Comparison of ENCODE assay signal across 30 cellular contexts in the genomic region with DNA sequence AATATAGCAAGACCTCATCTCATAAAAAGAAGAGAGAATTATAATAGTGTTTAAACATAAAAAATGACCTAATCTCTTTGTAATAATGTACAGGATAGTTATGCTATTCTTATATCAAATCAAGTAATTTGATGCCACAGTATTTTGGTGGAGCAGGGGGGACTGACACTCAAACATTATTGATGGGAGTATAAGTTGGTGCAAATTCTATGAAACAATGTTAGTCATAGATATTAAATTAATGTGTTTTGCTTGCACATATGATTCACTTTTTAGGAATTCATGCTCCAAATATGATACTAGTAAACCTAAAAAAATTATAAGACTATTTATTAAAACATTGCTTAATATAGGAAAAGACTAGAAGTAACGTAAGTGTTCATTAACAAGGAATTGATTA.
"Had no signal": no experiment of that assay in that cellular context is flagged by ENCODE, and none has a peak within 500 bp of the region (broad histone marks: within the 10 kb centered on the region; RNA-seq: fewer than 3 reads in every experiment).

No MANE protein-coding gene starts in this region.

- ATAC-seq: activated CD8-positive, alpha-beta T cell treated with anti-CD3 and anti-CD28 coated beads for 36 hours; activated naive CD4-positive, alpha-beta T cell treated with anti-CD3 and anti-CD28 coated beads, Interleukin-2, amount 50 U/mL, for 72 hours; activated T-cell treated with anti-CD3 and anti-CD28 coated beads, Interleukin-2, amount 50 U/mL, for 4 hours; activated T-cell treated with anti-CD3 and anti-CD28 coated beads, Interleukin-2, amount 50 U/mL, for 72 hours; activated T-helper 17 cell treated with anti-CD3 and anti-CD28 coated beads, Interleukin-2, amount 50 U/mL, for 72 hours; body of pancreas; T-helper 17 cell had no signal

- H3K27ac ChIP-seq: adrenal gland, body of pancreas, brain microvascular endothelial cell, breast epithelium, VCaP had no signal

- H3K4me3 ChIP-seq: adrenal gland, body of pancreas, breast epithelium had no signal

- H3K27me3 ChIP-seq: adrenal gland, body of pancreas, brain microvascular endothelial cell, breast epithelium had no signal

- DNase-seq: activated B cell treated with CpG ODN at 0.5 μM for 24 hours; activated CD4-positive, alpha-beta memory T cell treated with anti-CD3 and anti-CD28 coated beads for 36 hours; activated CD4-positive, alpha-beta T cell treated with anti-CD3 and anti-CD28 coated beads for 4 hours; activated CD4-positive, alpha-beta T cell treated with anti-CD3 and anti-CD28 coated beads, Interleukin-2, amount 10 ng/mL, durations not matched to agents 24 days and 14 days; activated CD4-positive, alpha-beta T cell treated with anti-CD3 and anti-CD28 coated beads, Interleukin-2, amount 50 U/mL, for 1 hour; activated CD4-positive, alpha-beta T cell treated with anti-CD3 and anti-CD28 coated beads, Interleukin-2, amount 50 U/mL, for 4 hours; activated CD4-positive, CD25-positive, alpha-beta regulatory T cell treated with anti-CD3 and anti-CD28 coated beads, Interleukin-2, amount 50 U/mL, for 72 hours; activated CD8-positive, alpha-beta memory T cell treated with anti-CD3 and anti-CD28 coated beads, Interleukin-2, amount 50 U/mL, for 4 hours; activated CD8-positive, alpha-beta T cell treated with anti-CD3 and anti-CD28 coated beads for 36 hours; activated effector memory CD4-positive, alpha-beta T cell treated with anti-CD3 and anti-CD28 coated beads, Interleukin-2, amount 50 U/mL, for 16 hours; activated gamma-delta T cell treated with Interleukin-2 at 50 U/mL for 16 hours; activated naive CD4-positive, alpha-beta T cell; activated naive CD4-positive, alpha-beta T cell treated with anti-CD3 and anti-CD28 coated beads for 36 hours; activated naive CD4-positive, alpha-beta T cell treated with anti-CD3 and anti-CD28 coated beads, Interleukin-2, amount 50 U/mL, for 16 hours; activated naive CD8-positive, alpha-beta T cell treated with anti-CD3 and anti-CD28 coated beads for 36 hours; activated T-cell treated with anti-CD3 and anti-CD28 coated beads for 4 hours; activated T-cell treated with anti-CD3 and anti-CD28 coated beads, Interleukin-2, amount 50 U/mL, for 1 hour; activated T-cell treated with anti-CD3 and anti-CD28 coated beads, Interleukin-2, amount 50 U/mL, for 4 hours; activated T-cell treated with anti-CD3 and anti-CD28 coated beads, Interleukin-2, amount 50 U/mL, for 72 hours; adrenal gland; amniotic stem cell; aorta; body of pancreas; brain microvascular endothelial cell; central memory CD4-positive, alpha-beta T cell; T-helper 17 cell had no signal

- H3K4me1 ChIP-seq: adrenal gland, breast epithelium had no signal

- H3K36me3 ChIP-seq: adrenal gland, brain microvascular endothelial cell, breast epithelium had no signal

- H3K9me3 ChIP-seq: adrenal gland, body of pancreas, breast epithelium had no signal
